In genomic region chr22:43706558-43707328, GRCh38 we compare ENCODE assay signal across 30 cellular contexts.
"Had no signal": no experiment of that assay in that cellular context is flagged by ENCODE, and none has a peak within 500 bp of the region (broad histone marks: within the 10 kb centered on the region; RNA-seq: fewer than 3 reads in every experiment).

No MANE protein-coding gene starts in this region.

- H3K36me3 ChIP-seq: ascending aorta, cardiac muscle cell, WERI-Rb-1 had no signal

- H3K36me3 Mint-ChIP-seq: activated naive CD8-positive, alpha-beta T cell treated with anti-CD3 and anti-CD28 coated beads, Interleukin-2, amount 10 ng/mL, durations not matched to agents 7 days and 5 days had no signal

- H3K27ac Mint-ChIP-seq: activated CD4-positive, alpha-beta T cell treated with anti-CD3 and anti-CD28 coated beads, Interleukin-2, amount 10 ng/mL, durations not matched to agents 24 days and 14 days; activated CD8-positive, alpha-beta T cell treated with anti-CD3 and anti-CD28 coated beads, Interleukin-2, amount 10 ng/mL, durations not matched to agents 7 days and 5 days; activated naive CD4-positive, alpha-beta T cell treated with anti-CD3 and anti-CD28 coated beads, Interleukin-2, amount 50 U/mL, for 24 hours; activated naive CD8-positive, alpha-beta T cell treated with anti-CD3 and anti-CD28 coated beads, Interleukin-2, amount 10 ng/mL, durations not matched to agents 7 days and 5 days; activated T-cell treated with anti-CD3 and anti-CD28 coated beads, Interleukin-2, amount 50 U/mL, for 24 hours; activated T-helper 2 cell treated with anti-CD3 and anti-CD28 coated beads, Interferon-gamma antibody, Interleukin-2, Interleukin-4, amounts not matched to agents 10 μg/mL and 5 μg/mL and 100 μg/mL, durations not matched to agents 14 hours and 24 hours and 36 hours; T-cell; T-helper 17 cell had no signal

- ATAC-seq: activated CD8-positive, alpha-beta T cell treated with anti-CD3 and anti-CD28 coated beads, Interleukin-2, amount 10 ng/mL, durations not matched to agents 7 days and 5 days; Right ventricle myocardium inferior; SK-N-SH treated with all-trans-retinoic acid at 6 μM for 48 hours; T-cell; T-helper 17 cell had no signal

- H3K4me3 Mint-ChIP-seq: activated CD4-positive, alpha-beta T cell treated with anti-CD3 and anti-CD28 coated beads, Interleukin-2, amount 10 ng/mL, durations not matched to agents 24 days and 14 days; activated CD8-positive, alpha-beta T cell treated with anti-CD3 and anti-CD28 coated beads, Interleukin-2, amount 10 ng/mL, durations not matched to agents 7 days and 5 days; activated naive CD4-positive, alpha-beta T cell treated with anti-CD3 and anti-CD28 coated beads, Interleukin-2, amount 50 U/mL, for 24 hours; activated naive CD8-positive, alpha-beta T cell treated with anti-CD3 and anti-CD28 coated beads, Interleukin-2, amount 10 ng/mL, durations not matched to agents 7 days and 5 days; activated T-cell treated with anti-CD3 and anti-CD28 coated beads, Interleukin-2, amount 50 U/mL, for 24 hours; central memory CD8-positive, alpha-beta T cell; T-cell; T-helper 17 cell had no signal

- H2AFZ ChIP-seq: PC-9 had no signal

- H3K27me3 ChIP-seq: ascending aorta, cardiac muscle cell had no signal

- H3K4me1 Mint-ChIP-seq: activated CD4-positive, alpha-beta T cell treated with anti-CD3 and anti-CD28 coated beads, Interleukin-2, amount 10 ng/mL, durations not matched to agents 24 days and 14 days; activated naive CD4-positive, alpha-beta T cell treated with anti-CD3 and anti-CD28 coated beads, Interleukin-2, amount 50 U/mL, for 24 hours; activated naive CD8-positive, alpha-beta T cell treated with anti-CD3 and anti-CD28 coated beads, Interleukin-2, amount 10 ng/mL, durations not matched to agents 7 days and 5 days; central memory CD8-positive, alpha-beta T cell; T-cell; T-helper 17 cell had no signal

- H3K27ac ChIP-seq: ascending aorta, cardiac muscle cell, PC-9, RWPE1, WERI-Rb-1 had no signal

- H3K4me2 ChIP-seq: PC-9 had no signal

- H3K9me3 Mint-ChIP-seq: activated CD4-positive, alpha-beta T cell treated with anti-CD3 and anti-CD28 coated beads, Interleukin-2, amount 10 ng/mL, durations not matched to agents 24 days and 14 days had no signal

- DNase-seq: activated CD4-positive, alpha-beta T cell treated with anti-CD3 and anti-CD28 coated beads, Interleukin-2, amount 10 ng/mL, durations not matched to agents 24 days and 14 days; activated CD4-positive, alpha-beta T cell treated with anti-CD3 and anti-CD28 coated beads, Interleukin-2, amount 50 U/mL, for 48 hours; activated CD8-positive, alpha-beta T cell treated with anti-CD3 and anti-CD28 coated beads, Interleukin-2, amount 10 ng/mL, durations not matched to agents 7 days and 5 days; activated gamma-delta T cell; activated naive CD4-positive, alpha-beta T cell treated with Interleukin-2 at 50 U/mL for 16 hours; activated naive CD8-positive, alpha-beta T cell treated with anti-CD3 and anti-CD28 coated beads, Interleukin-2, amount 10 ng/mL, durations not matched to agents 7 days and 5 days; activated T-cell treated with anti-CD3 and anti-CD28 coated beads, Interleukin-2, amount 50 U/mL, for 24 hours; amygdala; NCI-H1105; NCI-H1417 treated with DMSO at 0.1 percent for 48 hours; NCI-H187 treated with DMSO at 0.1 percent for 48 hours; NCI-H2081; NCI-H2171 treated with DMSO at 0.1 percent for 48 hours; NCI-H2227 treated with DMSO at 0.1 percent for 48 hours; NCI-H446; NCI-H524 treated with DMSO at 0.1 percent for 48 hours; NK-92 treated with Interleukin-12 subunit alpha and Interleukin-12 subunit beta, amount 100 ng/mL, for 24 hours; PC-9; SIG-M5; T-cell; T-helper 17 cell; WERI-Rb-1 had no signal

- H3K4me3 ChIP-seq: ascending aorta, cardiac muscle cell, PC-9 had no signal

- H3K4me1 ChIP-seq: ascending aorta had no signal
